In the genomic region with DNA sequence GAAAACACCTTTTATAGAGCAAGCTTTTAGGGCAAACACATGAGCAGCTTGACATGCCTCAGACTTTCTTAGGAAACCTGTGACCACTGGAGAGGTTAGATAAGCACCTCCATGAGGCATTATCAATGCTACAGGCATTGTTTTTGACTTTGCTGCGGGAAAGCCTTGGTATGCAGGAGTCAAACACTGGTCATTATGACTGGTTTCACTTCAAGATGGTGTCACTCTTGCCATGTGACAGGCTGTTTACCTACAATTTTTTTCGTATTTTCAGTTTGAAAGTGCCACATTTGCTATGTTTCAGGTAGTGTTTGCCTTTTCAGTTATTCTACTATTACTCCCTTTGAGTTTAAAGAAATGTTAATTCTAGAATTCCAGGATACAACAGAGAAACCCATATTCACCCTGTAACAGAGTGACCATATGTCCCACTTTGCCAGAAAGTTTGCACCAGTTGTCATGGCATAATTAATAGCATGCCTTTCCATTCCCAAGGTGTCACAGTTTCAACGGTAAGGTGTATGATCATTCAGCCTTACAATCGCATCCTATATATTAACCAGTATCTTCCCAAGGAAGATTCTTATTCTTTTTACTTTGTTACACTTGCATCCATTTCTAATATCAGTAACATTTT, we compare ENCODE assay signal across 1 cellular context.
TF ChIP-seq lines count a peak whose summit lies in the region.

No MANE protein-coding gene starts in this region.

TF ChIP-seq in endothelial cell of umbilical vein, 7 proteins besides CTCF, POLR2A, EP300 and RAD21:
- TF ChIP-seq, protein P1, sequence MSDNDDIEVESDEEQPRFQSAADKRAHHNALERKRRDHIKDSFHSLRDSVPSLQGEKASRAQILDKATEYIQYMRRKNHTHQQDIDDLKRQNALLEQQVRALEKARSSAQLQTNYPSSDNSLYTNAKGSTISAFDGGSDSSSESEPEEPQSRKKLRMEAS (IDR thresholded peaks at IDR 0.05; ENCODE audit: insufficient read depth, insufficient read length): no peak
- TF ChIP-seq GATA2 (IDR thresholded peaks at IDR 0.05; ENCODE audit: insufficient read depth, insufficient read length, low read depth, low read length): no peak
- TF ChIP-seq EZH2 (IDR thresholded peaks at IDR 0.05; ENCODE audit: borderline replicate concordance, low read depth, low read length, severe bottlenecking): no peak
- no peak for TF ChIP-seq FOS (IDR thresholded peaks at IDR 0.05; ENCODE audit: borderline replicate concordance, insufficient read depth, low read length)
- TF ChIP-seq MYC (IDR thresholded peaks at IDR 0.05; ENCODE audit: low read depth, low read length): no peak
- TF ChIP-seq POLR2AphosphoS5 (IDR thresholded peaks at IDR 0.05; ENCODE audit: insufficient read depth, low read depth, low read length): no peak
- no peak for TF ChIP-seq JUN (IDR thresholded peaks at IDR 0.05; ENCODE audit: borderline replicate concordance, insufficient read depth, insufficient read length, low read depth)
